In genomic region chr11:76237914-76238313, GRCh38 we compare ENCODE assay signal across 10 cellular contexts. TPM values are rescaled to one million over a fixed set of nuclear protein-coding genes. Genes with fewer than 3 reads are reported as not detected.
DNase-seq lines count a peak whose midpoint lies in the region; ATAC-seq and TF ChIP-seq lines count a peak whose summit lies in the region.
"Had no signal": no experiment of that assay in that cellular context is flagged by ENCODE, and none has a peak within 500 bp of the region (broad histone marks: within the 10 kb centered on the region; RNA-seq: fewer than 3 reads in every experiment).

No MANE protein-coding gene starts in this region.

- H3K27me3 ChIP-seq in esophagus squamous epithelium, result peaks cover 0 to 4% (median 0%) of the 10 kb centered on the region in 4 donors
- H3K27me3 ChIP-seq: dorsolateral prefrontal cortex had no signal

- intact Hi-C loops in esophagus squamous epithelium (cut with DNase I), result no loop called here

- H3K4me1 Mint-ChIP-seq in WTC11, result peaks cover 15% of the 10 kb centered on the region
- H3K4me1 Mint-ChIP-seq in nephron progenitor cell, result peaks cover 24% of the 10 kb centered on the region

- peak; percentile 9 for ATAC-seq in WTC11

- TF ChIP-seq CTCF in HFF-Myc (IDR thresholded peaks at IDR 0.05; ENCODE audit: low read depth, low read length, missing control alignments), result peak; percentile 34
- TF ChIP-seq CTCF in WTC11 (IDR thresholded peaks at IDR 0.05), result no peak
- no peak for TF ChIP-seq CTCF in nephron progenitor cell (IDR thresholded peaks at IDR 0.05)
- no peak for TF ChIP-seq CTCF in esophagus squamous epithelium (IDR thresholded peaks at IDR 0.05)

- no peak for TF ChIP-seq POLR2A in esophagus squamous epithelium (IDR thresholded peaks at IDR 0.05)

- H3K27me3 Mint-ChIP-seq in WTC11 (ENCODE audit: low read depth), result peaks cover 19% of the 10 kb centered on the region
- peaks cover 63% of the 10 kb centered on the region for H3K27me3 Mint-ChIP-seq in nephron progenitor cell (ENCODE audit: low read depth, poor library complexity)

- no peak overlapping the region for H3K27ac ChIP-seq in esophagus squamous epithelium
- H3K27ac ChIP-seq: dorsolateral prefrontal cortex had no signal

- H3K4me3 ChIP-seq in HFF-Myc (replicated peaks; ENCODE audit: low read depth, low read length) (no peak overlapping the region), esophagus squamous epithelium (no peak overlapping the region)
- H3K4me3 ChIP-seq: dorsolateral prefrontal cortex had no signal

- H3K36me3 ChIP-seq in esophagus squamous epithelium, result no peaks in the 10 kb centered on the region

- no peaks in the 10 kb centered on the region for H3K9me3 Mint-ChIP-seq in WTC11
- no peaks in the 10 kb centered on the region for H3K9me3 Mint-ChIP-seq in nephron progenitor cell

- POLR2A ChIA-PET in WTC11 (lab: Charles Lee), result no interaction called here

- no peak overlapping the region for H3K27ac Mint-ChIP-seq in WTC11
- H3K27ac Mint-ChIP-seq in nephron progenitor cell, result no peak overlapping the region

- H3K4me3 Mint-ChIP-seq in WTC11 (no peak overlapping the region; the same call in 1 of the 2 replicates), nephron progenitor cell (peak overlapping the region; percentile 47)

- CTCF ChIA-PET in WTC11 (lab: Charles Lee), result interaction anchor here (2.1 to 4.8 kb wide), 2 partner anchors 29 to 81 kb away, joined by 9 to 111 read pairs; no protein-coding TSS in a partner anchor

- peaks cover 7 to 34% (median 9%) of the 10 kb centered on the region in 3 donors for H3K4me1 ChIP-seq in esophagus squamous epithelium

- no peaks in the 10 kb centered on the region for H3K9me3 ChIP-seq in esophagus squamous epithelium

- DNase-seq in NCI-H1092 treated with DMSO at 0.1 percent for 48 hours (lab: John Stamatoyannopoulos, UW) (peak; percentile 17), NCI-H1092 (lab: John Stamatoyannopoulos, UW) (no peak), HFF-Myc (ENCODE audit: extremely low read depth, low read depth) (peak; percentile 37), WTC11 (ENCODE audit: low spot score) (no peak), nephron progenitor cell (no peak), cerebellar nuclear complex (lab: John Stamatoyannopoulos, UW) (no peak), NK-92 (lab: John Stamatoyannopoulos, UW; ENCODE audit: unreplicated experiment) (no peak), esophagus squamous epithelium (lab: John Stamatoyannopoulos, UW) (no peak)
- DNase-seq: dorsolateral prefrontal cortex, KG1 had no signal

- H3K36me3 Mint-ChIP-seq in WTC11 (no peaks in the 10 kb centered on the region), nephron progenitor cell (ENCODE audit: low read depth) (no peaks in the 10 kb centered on the region)

TF ChIP-seq in WTC11, 78 proteins besides CTCF, POLR2A, EP300 and RAD21:
- TF ChIP-seq SMAD3 (CRISPR knock-in tag; IDR thresholded peaks at IDR 0.05; ENCODE audit: borderline replicate concordance), result no peak
- no peak for TF ChIP-seq ZNF423 (CRISPR knock-in tag; IDR thresholded peaks at IDR 0.05)
- no peak for TF ChIP-seq RORB (CRISPR knock-in tag; IDR thresholded peaks at IDR 0.05)
- TF ChIP-seq TEAD1 (CRISPR knock-in tag; IDR thresholded peaks at IDR 0.05), result no peak
- no peak for TF ChIP-seq NR2C2 (CRISPR knock-in tag; IDR thresholded peaks at IDR 0.05)
- no peak for TF ChIP-seq ELF4 (CRISPR knock-in tag; IDR thresholded peaks at IDR 0.05; ENCODE audit: low read depth)
- TF ChIP-seq TP53 (CRISPR knock-in tag; IDR thresholded peaks at IDR 0.05), result no peak
- no peak for TF ChIP-seq OVOL2 (CRISPR knock-in tag; IDR thresholded peaks at IDR 0.05; ENCODE audit: borderline replicate concordance)
- TF ChIP-seq ZNF263 (CRISPR knock-in tag; IDR thresholded peaks at IDR 0.05; ENCODE audit: low read depth), result no peak

RNA-seq across cellular contexts. Expression of gene WNT11, which starts 31.6 kb away (rescaled TPM):
- total RNA-seq in WTC11 (2021), result 0.32 to 0.89 TPM (median 0.79 TPM) in 3 replicates
- total RNA-seq in esophagus squamous epithelium, result 1 to 10 TPM in 1 of 4 donors, under 1 TPM in 3; 0.13 to 3.2 (median 0.38) TPM

Comparison
In these comparisons a context has a peak if more than half of its experiments do, and no peak if none do; other contexts are left out.
1. DNase-seq: peak in NCI-H1092 treated with DMSO at 0.1 percent for 48 hours (single experiment) and HFF-Myc (single experiment); none in NCI-H1092 (single experiment), WTC11 (single experiment), nephron progenitor cell (single experiment), cerebellar nuclear complex (0 of 2), NK-92 (single experiment) and esophagus squamous epithelium (single experiment).